Comparison of ENCODE assay signal across 1 cellular context in the genomic region with DNA sequence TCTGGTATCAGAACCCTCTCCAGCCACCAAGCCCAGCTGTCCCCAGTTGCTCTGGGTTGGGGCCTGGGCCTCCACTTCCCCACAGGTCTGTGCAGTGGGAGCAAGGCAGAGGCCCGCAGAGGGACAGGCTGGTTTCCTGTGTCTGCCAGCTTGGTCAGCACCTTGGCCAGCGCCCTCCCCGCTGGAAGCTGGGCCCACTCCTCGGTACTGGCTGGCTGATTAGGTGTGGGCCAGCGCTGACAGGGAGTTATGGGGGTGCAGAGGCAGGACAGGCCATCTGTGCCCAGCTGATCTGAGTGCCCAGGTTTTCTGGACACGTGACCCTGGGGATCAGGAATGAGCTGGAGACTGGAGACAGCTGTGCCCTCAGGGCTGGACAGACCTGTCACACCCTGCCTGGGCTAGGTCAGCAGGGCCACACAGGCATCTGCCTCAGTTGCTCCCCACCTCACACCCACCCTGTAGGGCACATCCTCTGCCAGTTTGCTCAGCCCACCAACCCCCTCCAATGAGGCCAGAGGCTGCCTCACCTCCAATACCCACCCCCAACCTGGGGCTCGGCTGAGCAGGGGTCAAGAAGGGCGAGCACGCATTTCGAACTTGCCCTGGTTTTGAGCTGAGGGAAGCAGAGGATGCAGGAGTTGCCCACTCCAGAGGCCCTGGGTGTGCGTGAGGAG.
A peak's percentile ranks its signal among the peaks of the same experiment; 100 is the strongest.
TF ChIP-seq lines count a peak whose summit lies in the region.

No MANE protein-coding gene starts in this region.

TF ChIP-seq in HepG2, 621 proteins besides CTCF, POLR2A, EP300 and RAD21 (continued from another document and continues in another):
- TF ChIP-seq, protein P1, sequence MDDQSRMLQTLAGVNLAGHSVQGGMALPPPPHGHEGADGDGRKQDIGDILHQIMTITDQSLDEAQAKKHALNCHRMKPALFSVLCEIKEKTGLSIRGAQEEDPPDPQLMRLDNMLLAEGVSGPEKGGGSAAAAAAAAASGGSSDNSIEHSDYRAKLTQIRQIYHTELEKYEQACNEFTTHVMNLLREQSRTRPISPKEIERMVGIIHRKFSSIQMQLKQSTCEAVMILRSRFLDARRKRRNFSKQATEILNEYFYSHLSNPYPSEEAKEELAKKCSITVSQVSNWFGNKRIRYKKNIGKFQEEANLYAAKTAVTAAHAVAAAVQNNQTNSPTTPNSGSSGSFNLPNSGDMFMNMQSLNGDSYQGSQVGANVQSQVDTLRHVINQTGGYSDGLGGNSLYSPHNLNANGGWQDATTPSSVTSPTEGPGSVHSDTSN (CRISPR knock-in tag; IDR thresholded peaks at IDR 0.05; ENCODE audit: borderline replicate concordance), result peak; percentile 71; the same call in 1 of the 2 replicates
- 0 out of 2 replicates have a peak, but pooled peaks have one; percentile 55 for TF ChIP-seq RARG (CRISPR knock-in tag; IDR thresholded peaks at IDR 0.05; ENCODE audit: low read depth)
- TF ChIP-seq ZNF546 (CRISPR knock-in tag; conservative IDR thresholded peaks at IDR 0.05), result peak; percentile 85
- TF ChIP-seq ZNF577 (CRISPR knock-in tag; IDR thresholded peaks at IDR 0.05; ENCODE audit: borderline replicate concordance, low read depth), result no peak
- 0 out of 2 replicates have a peak, but pooled peaks have one; percentile 59 for TF ChIP-seq ZNF30 (CRISPR knock-in tag; IDR thresholded peaks at IDR 0.05)
- TF ChIP-seq ZNF788 (CRISPR knock-in tag; IDR thresholded peaks at IDR 0.05; ENCODE audit: borderline replicate concordance), result peak; percentile 43; the same call in 1 of the 2 replicates
- TF ChIP-seq NR2C2 (CRISPR knock-in tag; IDR thresholded peaks at IDR 0.05; ENCODE audit: borderline replicate concordance), result no peak
- TF ChIP-seq ZNF160 (CRISPR knock-in tag; IDR thresholded peaks at IDR 0.05), result peak; percentile 85
- peak; percentile 84; the same call in 1 of the 2 replicates for TF ChIP-seq NFKB2 (CRISPR knock-in tag; IDR thresholded peaks at IDR 0.05; ENCODE audit: borderline replicate concordance)
- TF ChIP-seq SMYD3 (CRISPR knock-in tag; IDR thresholded peaks at IDR 0.05), result no peak; the same call in 1 of the 2 replicates
- TF ChIP-seq ZNF317 (CRISPR knock-in tag; IDR thresholded peaks at IDR 0.05), result peak; percentile 66; the same call in 1 of the 2 replicates
- TF ChIP-seq, protein P2, sequence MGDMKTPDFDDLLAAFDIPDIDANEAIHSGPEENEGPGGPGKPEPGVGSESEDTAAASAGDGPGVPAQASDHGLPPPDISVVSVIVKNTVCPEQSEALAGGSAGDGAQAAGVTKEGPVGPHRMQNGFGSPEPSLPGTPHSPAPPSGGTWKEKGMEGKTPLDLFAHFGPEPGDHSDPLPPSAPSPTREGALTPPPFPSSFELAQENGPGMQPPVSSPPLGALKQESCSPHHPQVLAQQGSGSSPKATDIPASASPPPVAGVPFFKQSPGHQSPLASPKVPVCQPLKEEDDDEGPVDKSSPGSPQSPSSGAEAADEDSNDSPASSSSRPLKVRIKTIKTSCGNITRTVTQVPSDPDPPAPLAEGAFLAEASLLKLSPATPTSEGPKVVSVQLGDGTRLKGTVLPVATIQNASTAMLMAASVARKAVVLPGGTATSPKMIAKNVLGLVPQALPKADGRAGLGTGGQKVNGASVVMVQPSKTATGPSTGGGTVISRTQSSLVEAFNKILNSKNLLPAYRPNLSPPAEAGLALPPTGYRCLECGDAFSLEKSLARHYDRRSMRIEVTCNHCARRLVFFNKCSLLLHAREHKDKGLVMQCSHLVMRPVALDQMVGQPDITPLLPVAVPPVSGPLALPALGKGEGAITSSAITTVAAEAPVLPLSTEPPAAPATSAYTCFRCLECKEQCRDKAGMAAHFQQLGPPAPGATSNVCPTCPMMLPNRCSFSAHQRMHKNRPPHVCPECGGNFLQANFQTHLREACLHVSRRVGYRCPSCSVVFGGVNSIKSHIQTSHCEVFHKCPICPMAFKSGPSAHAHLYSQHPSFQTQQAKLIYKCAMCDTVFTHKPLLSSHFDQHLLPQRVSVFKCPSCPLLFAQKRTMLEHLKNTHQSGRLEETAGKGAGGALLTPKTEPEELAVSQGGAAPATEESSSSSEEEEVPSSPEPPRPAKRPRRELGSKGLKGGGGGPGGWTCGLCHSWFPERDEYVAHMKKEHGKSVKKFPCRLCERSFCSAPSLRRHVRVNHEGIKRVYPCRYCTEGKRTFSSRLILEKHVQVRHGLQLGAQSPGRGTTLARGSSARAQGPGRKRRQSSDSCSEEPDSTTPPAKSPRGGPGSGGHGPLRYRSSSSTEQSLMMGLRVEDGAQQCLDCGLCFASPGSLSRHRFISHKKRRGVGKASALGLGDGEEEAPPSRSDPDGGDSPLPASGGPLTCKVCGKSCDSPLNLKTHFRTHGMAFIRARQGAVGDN (CRISPR knock-in tag; IDR thresholded peaks at IDR 0.05), result peak; percentile 39
- 0 out of 2 replicates have a peak, but pooled peaks have one; percentile 38 for TF ChIP-seq HOXA3 (CRISPR knock-in tag; IDR thresholded peaks at IDR 0.05)
- peak; percentile 81; the same call in 1 of the 2 replicates for TF ChIP-seq KLF12 (CRISPR knock-in tag; IDR thresholded peaks at IDR 0.05; ENCODE audit: borderline replicate concordance)
- TF ChIP-seq NFRKB (IDR thresholded peaks at IDR 0.05), result no peak
- TF ChIP-seq, protein P3, sequence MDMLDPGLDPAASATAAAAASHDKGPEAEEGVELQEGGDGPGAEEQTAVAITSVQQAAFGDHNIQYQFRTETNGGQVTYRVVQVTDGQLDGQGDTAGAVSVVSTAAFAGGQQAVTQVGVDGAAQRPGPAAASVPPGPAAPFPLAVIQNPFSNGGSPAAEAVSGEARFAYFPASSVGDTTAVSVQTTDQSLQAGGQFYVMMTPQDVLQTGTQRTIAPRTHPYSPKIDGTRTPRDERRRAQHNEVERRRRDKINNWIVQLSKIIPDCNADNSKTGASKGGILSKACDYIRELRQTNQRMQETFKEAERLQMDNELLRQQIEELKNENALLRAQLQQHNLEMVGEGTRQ (IDR thresholded peaks at IDR 0.05; ENCODE audit: low read depth, low read length), result no peak
- TF ChIP-seq, protein P3 (CRISPR knock-in tag; IDR thresholded peaks at IDR 0.05; ENCODE audit: borderline replicate concordance), result no peak
- peak; percentile 60; the same call in 1 of the 2 replicates for TF ChIP-seq MEF2D (CRISPR knock-in tag; IDR thresholded peaks at IDR 0.05)
- peak; percentile 67; the same call in 1 of the 2 replicates for TF ChIP-seq MAF1 (CRISPR knock-in tag; IDR thresholded peaks at IDR 0.05; ENCODE audit: borderline replicate concordance)
- TF ChIP-seq, protein P4, sequence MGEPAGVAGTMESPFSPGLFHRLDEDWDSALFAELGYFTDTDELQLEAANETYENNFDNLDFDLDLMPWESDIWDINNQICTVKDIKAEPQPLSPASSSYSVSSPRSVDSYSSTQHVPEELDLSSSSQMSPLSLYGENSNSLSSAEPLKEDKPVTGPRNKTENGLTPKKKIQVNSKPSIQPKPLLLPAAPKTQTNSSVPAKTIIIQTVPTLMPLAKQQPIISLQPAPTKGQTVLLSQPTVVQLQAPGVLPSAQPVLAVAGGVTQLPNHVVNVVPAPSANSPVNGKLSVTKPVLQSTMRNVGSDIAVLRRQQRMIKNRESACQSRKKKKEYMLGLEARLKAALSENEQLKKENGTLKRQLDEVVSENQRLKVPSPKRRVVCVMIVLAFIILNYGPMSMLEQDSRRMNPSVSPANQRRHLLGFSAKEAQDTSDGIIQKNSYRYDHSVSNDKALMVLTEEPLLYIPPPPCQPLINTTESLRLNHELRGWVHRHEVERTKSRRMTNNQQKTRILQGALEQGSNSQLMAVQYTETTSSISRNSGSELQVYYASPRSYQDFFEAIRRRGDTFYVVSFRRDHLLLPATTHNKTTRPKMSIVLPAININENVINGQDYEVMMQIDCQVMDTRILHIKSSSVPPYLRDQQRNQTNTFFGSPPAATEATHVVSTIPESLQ (CRISPR knock-in tag; conservative IDR thresholded peaks at IDR 0.05), result peak; percentile 78; the same call in 1 of the 2 replicates
- TF ChIP-seq, protein P5, sequence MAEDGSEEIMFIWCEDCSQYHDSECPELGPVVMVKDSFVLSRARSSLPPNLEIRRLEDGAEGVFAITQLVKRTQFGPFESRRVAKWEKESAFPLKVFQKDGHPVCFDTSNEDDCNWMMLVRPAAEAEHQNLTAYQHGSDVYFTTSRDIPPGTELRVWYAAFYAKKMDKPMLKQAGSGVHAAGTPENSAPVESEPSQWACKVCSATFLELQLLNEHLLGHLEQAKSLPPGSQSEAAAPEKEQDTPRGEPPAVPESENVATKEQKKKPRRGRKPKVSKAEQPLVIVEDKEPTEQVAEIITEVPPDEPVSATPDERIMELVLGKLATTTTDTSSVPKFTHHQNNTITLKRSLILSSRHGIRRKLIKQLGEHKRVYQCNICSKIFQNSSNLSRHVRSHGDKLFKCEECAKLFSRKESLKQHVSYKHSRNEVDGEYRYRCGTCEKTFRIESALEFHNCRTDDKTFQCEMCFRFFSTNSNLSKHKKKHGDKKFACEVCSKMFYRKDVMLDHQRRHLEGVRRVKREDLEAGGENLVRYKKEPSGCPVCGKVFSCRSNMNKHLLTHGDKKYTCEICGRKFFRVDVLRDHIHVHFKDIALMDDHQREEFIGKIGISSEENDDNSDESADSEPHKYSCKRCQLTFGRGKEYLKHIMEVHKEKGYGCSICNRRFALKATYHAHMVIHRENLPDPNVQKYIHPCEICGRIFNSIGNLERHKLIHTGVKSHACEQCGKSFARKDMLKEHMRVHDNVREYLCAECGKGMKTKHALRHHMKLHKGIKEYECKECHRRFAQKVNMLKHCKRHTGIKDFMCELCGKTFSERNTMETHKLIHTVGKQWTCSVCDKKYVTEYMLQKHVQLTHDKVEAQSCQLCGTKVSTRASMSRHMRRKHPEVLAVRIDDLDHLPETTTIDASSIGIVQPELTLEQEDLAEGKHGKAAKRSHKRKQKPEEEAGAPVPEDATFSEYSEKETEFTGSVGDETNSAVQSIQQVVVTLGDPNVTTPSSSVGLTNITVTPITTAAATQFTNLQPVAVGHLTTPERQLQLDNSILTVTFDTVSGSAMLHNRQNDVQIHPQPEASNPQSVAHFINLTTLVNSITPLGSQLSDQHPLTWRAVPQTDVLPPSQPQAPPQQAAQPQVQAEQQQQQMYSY (CRISPR knock-in tag; IDR thresholded peaks at IDR 0.05), result no peak; the same call in 1 of the 2 replicates
- peak; percentile 30 for TF ChIP-seq TEAD3 (CRISPR knock-in tag; optimal IDR thresholded peaks at IDR 0.05; ENCODE audit: borderline replicate concordance)
- TF ChIP-seq WIZ (CRISPR knock-in tag; IDR thresholded peaks at IDR 0.05), result peak; percentile 96; the same call in 1 of the 2 replicates
- TF ChIP-seq ISX (CRISPR knock-in tag; conservative IDR thresholded peaks at IDR 0.05), result peak; percentile 79; the same call in 1 of the 2 replicates
- TF ChIP-seq FOXO1 (CRISPR knock-in tag; IDR thresholded peaks at IDR 0.05), result peak; percentile 77
- TF ChIP-seq ZFP36L2 (CRISPR knock-in tag; IDR thresholded peaks at IDR 0.05), result peak; percentile 95; the same call in 1 of the 2 replicates
- TF ChIP-seq, protein P6, sequence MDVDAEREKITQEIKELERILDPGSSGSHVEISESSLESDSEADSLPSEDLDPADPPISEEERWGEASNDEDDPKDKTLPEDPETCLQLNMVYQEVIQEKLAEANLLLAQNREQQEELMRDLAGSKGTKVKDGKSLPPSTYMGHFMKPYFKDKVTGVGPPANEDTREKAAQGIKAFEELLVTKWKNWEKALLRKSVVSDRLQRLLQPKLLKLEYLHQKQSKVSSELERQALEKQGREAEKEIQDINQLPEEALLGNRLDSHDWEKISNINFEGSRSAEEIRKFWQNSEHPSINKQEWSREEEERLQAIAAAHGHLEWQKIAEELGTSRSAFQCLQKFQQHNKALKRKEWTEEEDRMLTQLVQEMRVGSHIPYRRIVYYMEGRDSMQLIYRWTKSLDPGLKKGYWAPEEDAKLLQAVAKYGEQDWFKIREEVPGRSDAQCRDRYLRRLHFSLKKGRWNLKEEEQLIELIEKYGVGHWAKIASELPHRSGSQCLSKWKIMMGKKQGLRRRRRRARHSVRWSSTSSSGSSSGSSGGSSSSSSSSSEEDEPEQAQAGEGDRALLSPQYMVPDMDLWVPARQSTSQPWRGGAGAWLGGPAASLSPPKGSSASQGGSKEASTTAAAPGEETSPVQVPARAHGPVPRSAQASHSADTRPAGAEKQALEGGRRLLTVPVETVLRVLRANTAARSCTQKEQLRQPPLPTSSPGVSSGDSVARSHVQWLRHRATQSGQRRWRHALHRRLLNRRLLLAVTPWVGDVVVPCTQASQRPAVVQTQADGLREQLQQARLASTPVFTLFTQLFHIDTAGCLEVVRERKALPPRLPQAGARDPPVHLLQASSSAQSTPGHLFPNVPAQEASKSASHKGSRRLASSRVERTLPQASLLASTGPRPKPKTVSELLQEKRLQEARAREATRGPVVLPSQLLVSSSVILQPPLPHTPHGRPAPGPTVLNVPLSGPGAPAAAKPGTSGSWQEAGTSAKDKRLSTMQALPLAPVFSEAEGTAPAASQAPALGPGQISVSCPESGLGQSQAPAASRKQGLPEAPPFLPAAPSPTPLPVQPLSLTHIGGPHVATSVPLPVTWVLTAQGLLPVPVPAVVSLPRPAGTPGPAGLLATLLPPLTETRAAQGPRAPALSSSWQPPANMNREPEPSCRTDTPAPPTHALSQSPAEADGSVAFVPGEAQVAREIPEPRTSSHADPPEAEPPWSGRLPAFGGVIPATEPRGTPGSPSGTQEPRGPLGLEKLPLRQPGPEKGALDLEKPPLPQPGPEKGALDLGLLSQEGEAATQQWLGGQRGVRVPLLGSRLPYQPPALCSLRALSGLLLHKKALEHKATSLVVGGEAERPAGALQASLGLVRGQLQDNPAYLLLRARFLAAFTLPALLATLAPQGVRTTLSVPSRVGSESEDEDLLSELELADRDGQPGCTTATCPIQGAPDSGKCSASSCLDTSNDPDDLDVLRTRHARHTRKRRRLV (CRISPR knock-in tag; IDR thresholded peaks at IDR 0.05), result no peak
- TF ChIP-seq, protein P7, sequence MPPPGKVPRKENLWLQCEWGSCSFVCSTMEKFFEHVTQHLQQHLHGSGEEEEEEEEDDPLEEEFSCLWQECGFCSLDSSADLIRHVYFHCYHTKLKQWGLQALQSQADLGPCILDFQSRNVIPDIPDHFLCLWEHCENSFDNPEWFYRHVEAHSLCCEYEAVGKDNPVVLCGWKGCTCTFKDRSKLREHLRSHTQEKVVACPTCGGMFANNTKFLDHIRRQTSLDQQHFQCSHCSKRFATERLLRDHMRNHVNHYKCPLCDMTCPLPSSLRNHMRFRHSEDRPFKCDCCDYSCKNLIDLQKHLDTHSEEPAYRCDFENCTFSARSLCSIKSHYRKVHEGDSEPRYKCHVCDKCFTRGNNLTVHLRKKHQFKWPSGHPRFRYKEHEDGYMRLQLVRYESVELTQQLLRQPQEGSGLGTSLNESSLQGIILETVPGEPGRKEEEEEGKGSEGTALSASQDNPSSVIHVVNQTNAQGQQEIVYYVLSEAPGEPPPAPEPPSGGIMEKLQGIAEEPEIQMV (CRISPR knock-in tag; IDR thresholded peaks at IDR 0.05; ENCODE audit: low read depth), result 0 out of 2 replicates have a peak, but pooled peaks have one; percentile 44
- TF ChIP-seq, protein P8, sequence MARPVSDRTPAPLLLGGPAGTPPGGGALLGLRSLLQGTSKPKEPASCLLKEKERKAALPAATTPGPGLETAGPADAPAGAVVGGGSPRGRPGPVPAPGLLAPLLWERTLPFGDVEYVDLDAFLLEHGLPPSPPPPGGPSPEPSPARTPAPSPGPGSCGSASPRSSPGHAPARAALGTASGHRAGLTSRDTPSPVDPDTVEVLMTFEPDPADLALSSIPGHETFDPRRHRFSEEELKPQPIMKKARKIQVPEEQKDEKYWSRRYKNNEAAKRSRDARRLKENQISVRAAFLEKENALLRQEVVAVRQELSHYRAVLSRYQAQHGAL (CRISPR knock-in tag; IDR thresholded peaks at IDR 0.05; ENCODE audit: not compliant biosample characterization), result peak; percentile 85
